Comparison of ENCODE assay signal across 17 cellular contexts in genomic region chr1:34199927-34200326, GRCh38. TPM values are rescaled to one million over a fixed set of nuclear protein-coding genes. Genes with fewer than 3 reads are reported as not detected.
DNase-seq lines count a peak whose midpoint lies in the region; ATAC-seq and TF ChIP-seq lines count a peak whose summit lies in the region.
"Had no signal": no experiment of that assay in that cellular context is flagged by ENCODE, and none has a peak within 500 bp of the region (broad histone marks: within the 10 kb centered on the region; RNA-seq: fewer than 3 reads in every experiment).

No MANE protein-coding gene starts in this region.

- no TSS peak for BruUV-seq in IMR-90 (replicated peaks; lab: Mats Ljungman, UMichigan)

- no CpG with 5 or more reads among the region's 1 CpG for WGBS in IMR-90 (ENCODE audit: extremely low coverage in 2 of 2, insufficient read length in 1 of 2), 2 experiments
- 68 to 95% (median 83%) methylated on average over 1 of the region's 1 CpG for WGBS in spleen, 5 donors

- dilution Hi-C loops in IMR-90 (cut with HindIII; ENCODE audit: low sequenced_read_pairs, unreplicated experiment): no loop called here

- H3K27ac Mint-ChIP-seq in activated CD8-positive, alpha-beta T cell treated with anti-CD3 and anti-CD28 coated beads for 36 hours: no peak overlapping the region
- no peak overlapping the region for H3K27ac Mint-ChIP-seq in activated CD8-positive, alpha-beta T cell treated with anti-CD3 and anti-CD28 coated beads, Interleukin-2, amount 10 ng/mL, durations not matched to agents 7 days and 5 days
- H3K27ac Mint-ChIP-seq in stimulated activated effector memory CD8-positive, alpha-beta T cell treated with anti-CD3 and anti-CD28 coated beads, Interleukin-12 subunit alpha, Interleukin-12 subunit beta, amount 100 ng/mL, for 72 hours: no peak overlapping the region
- H3K27ac Mint-ChIP-seq: activated CD4-positive, alpha-beta T cell treated with anti-CD3 and anti-CD28 coated beads, Interleukin-2, amount 10 ng/mL, durations not matched to agents 7 days and 5 days; activated naive CD4-positive, alpha-beta T cell treated with anti-CD3 and anti-CD28 coated beads, Interleukin-2, amount 10 ng/mL, durations not matched to agents 7 days and 5 days had no signal

- H3K9me3 Mint-ChIP-seq in activated CD8-positive, alpha-beta T cell treated with anti-CD3 and anti-CD28 coated beads for 36 hours: no peaks in the 10 kb centered on the region
- H3K9me3 Mint-ChIP-seq in activated CD8-positive, alpha-beta T cell treated with anti-CD3 and anti-CD28 coated beads, Interleukin-2, amount 10 ng/mL, durations not matched to agents 7 days and 5 days (ENCODE audit: insufficient read depth): no peaks in the 10 kb centered on the region
- H3K9me3 Mint-ChIP-seq in stimulated activated effector memory CD8-positive, alpha-beta T cell treated with anti-CD3 and anti-CD28 coated beads, Interleukin-12 subunit alpha, Interleukin-12 subunit beta, amount 100 ng/mL, for 72 hours: peaks cover 2% of the 10 kb centered on the region
- H3K9me3 Mint-ChIP-seq: activated CD4-positive, alpha-beta T cell treated with anti-CD3 and anti-CD28 coated beads, Interleukin-2, amount 10 ng/mL, durations not matched to agents 7 days and 5 days; activated naive CD4-positive, alpha-beta T cell treated with anti-CD3 and anti-CD28 coated beads, Interleukin-2, amount 10 ng/mL, durations not matched to agents 7 days and 5 days had no signal

- no peaks in the 10 kb centered on the region for H3K36me3 Mint-ChIP-seq in activated CD8-positive, alpha-beta T cell treated with anti-CD3 and anti-CD28 coated beads for 36 hours (ENCODE audit: low read depth)
- H3K36me3 Mint-ChIP-seq in activated CD8-positive, alpha-beta T cell treated with anti-CD3 and anti-CD28 coated beads, Interleukin-2, amount 10 ng/mL, durations not matched to agents 7 days and 5 days (ENCODE audit: low read depth): no peaks in the 10 kb centered on the region
- H3K36me3 Mint-ChIP-seq in stimulated activated effector memory CD8-positive, alpha-beta T cell treated with anti-CD3 and anti-CD28 coated beads, Interleukin-12 subunit alpha, Interleukin-12 subunit beta, amount 100 ng/mL, for 72 hours: no peaks in the 10 kb centered on the region
- H3K36me3 Mint-ChIP-seq: activated naive CD4-positive, alpha-beta T cell treated with anti-CD3 and anti-CD28 coated beads, Interleukin-2, amount 10 ng/mL, durations not matched to agents 7 days and 5 days had no signal

- no peak overlapping the region for H4K91ac ChIP-seq in IMR-90 (ENCODE audit: insufficient read depth, low read depth, low read length)

- no peak for DNase-seq in activated CD8-positive, alpha-beta T cell treated with anti-CD3 and anti-CD28 coated beads for 36 hours
- DNase-seq in activated CD8-positive, alpha-beta T cell treated with anti-CD3 and anti-CD28 coated beads, Interleukin-2, amount 10 ng/mL, durations not matched to agents 7 days and 5 days: no peak
- DNase-seq in IMR-90 (peak; percentile 1), epithelial cell of esophagus (ENCODE audit: low read depth) (peak; percentile 26), spleen (no peak), KG1 (lab: John Stamatoyannopoulos, UW) (no peak)
- DNase-seq in stimulated activated effector memory CD8-positive, alpha-beta T cell treated with anti-CD3 and anti-CD28 coated beads, Interleukin-12 subunit alpha, Interleukin-12 subunit beta, amount 100 ng/mL, for 72 hours (ENCODE audit: low spot score in 2 of 2): no peak
- DNase-seq: ACHN; activated CD4-positive, alpha-beta T cell treated with anti-CD3 and anti-CD28 coated beads, Interleukin-2, amount 10 ng/mL, durations not matched to agents 7 days and 5 days; activated naive CD4-positive, alpha-beta T cell treated with anti-CD3 and anti-CD28 coated beads, Interleukin-2, amount 10 ng/mL, durations not matched to agents 7 days and 5 days; sigmoid colon had no signal

- no peak overlapping the region for H3K4me3 ChIP-seq in IMR-90 (ENCODE audit: insufficient read depth, low read depth, low read length)
- no peak overlapping the region for H3K4me3 ChIP-seq in epithelial cell of esophagus (ENCODE audit: low read length)
- no peak overlapping the region for H3K4me3 ChIP-seq in spleen
- H3K4me3 ChIP-seq: lung, PC-9, sigmoid colon had no signal

- H3K27me3 ChIP-seq in IMR-90 (ENCODE audit: control insufficient read depth, insufficient read depth, low read length) (no peaks in the 10 kb centered on the region), spleen (replicated peaks in 1 of 7) (peaks cover 0 to 37% (median 0%) of the 10 kb centered on the region in 7 donors)
- H3K27me3 ChIP-seq: sigmoid colon had no signal

- H3K36me3 ChIP-seq in IMR-90 (ENCODE audit: control insufficient read depth, insufficient read depth, low read length) (no peaks in the 10 kb centered on the region), spleen (no peaks in the 10 kb centered on the region)
- H3K36me3 ChIP-seq: sigmoid colon had no signal

- no peak for TF ChIP-seq CTCF in activated CD8-positive, alpha-beta T cell treated with anti-CD3 and anti-CD28 coated beads for 36 hours (IDR thresholded peaks at IDR 0.05)
- TF ChIP-seq CTCF in IMR-90 (conservative IDR thresholded peaks at IDR 0.05; ENCODE audit: low read depth, low read length) (no peak), epithelial cell of esophagus (IDR thresholded peaks at IDR 0.05; ENCODE audit: insufficient read depth, low read depth, low read length, missing control alignments) (no peak), spleen (IDR thresholded peaks at IDR 0.05 in 8 of 11, conservative IDR thresholded peaks at IDR 0.05 in 3 of 11) (no peak)

- no peak overlapping the region for H2BK20ac ChIP-seq in IMR-90 (ENCODE audit: low read depth, low read length)

- no peaks in the 10 kb centered on the region for H3K9me1 ChIP-seq in IMR-90 (ENCODE audit: insufficient read depth, low read length)

- TF ChIP-seq POLR2A in IMR-90 (IDR thresholded peaks at IDR 0.05; ENCODE audit: low read depth, low read length) (no peak), spleen (IDR thresholded peaks at IDR 0.05) (no peak)

- H4K5ac ChIP-seq in IMR-90 (ENCODE audit: low read depth, low read length): no peak overlapping the region

- CTCF ChIA-PET in activated CD8-positive, alpha-beta T cell treated with anti-CD3 and anti-CD28 coated beads for 36 hours (lab: Charles Lee): no interaction called here
- CTCF ChIA-PET in activated CD8-positive, alpha-beta T cell treated with anti-CD3 and anti-CD28 coated beads, Interleukin-2, amount 10 ng/mL, durations not matched to agents 7 days and 5 days (lab: Charles Lee): no interaction called here
- CTCF ChIA-PET in IMR-90 (lab: Yijun Ruan, JAX): no interaction called here

- H3K4me3 Mint-ChIP-seq in activated CD8-positive, alpha-beta T cell treated with anti-CD3 and anti-CD28 coated beads for 36 hours: no peak overlapping the region
- no peak overlapping the region for H3K4me3 Mint-ChIP-seq in activated CD8-positive, alpha-beta T cell treated with anti-CD3 and anti-CD28 coated beads, Interleukin-2, amount 10 ng/mL, durations not matched to agents 7 days and 5 days
- H3K4me3 Mint-ChIP-seq in stimulated activated effector memory CD8-positive, alpha-beta T cell treated with anti-CD3 and anti-CD28 coated beads, Interleukin-12 subunit alpha, Interleukin-12 subunit beta, amount 100 ng/mL, for 72 hours: no peak overlapping the region
- H3K4me3 Mint-ChIP-seq: activated CD4-positive, alpha-beta T cell treated with anti-CD3 and anti-CD28 coated beads, Interleukin-2, amount 10 ng/mL, durations not matched to agents 7 days and 5 days; activated naive CD4-positive, alpha-beta T cell treated with anti-CD3 and anti-CD28 coated beads, Interleukin-2, amount 10 ng/mL, durations not matched to agents 7 days and 5 days had no signal

- H3K4me1 ChIP-seq in IMR-90 (ENCODE audit: control insufficient read depth, insufficient read depth, low read length) (no peaks in the 10 kb centered on the region), spleen (no peaks in the 10 kb centered on the region)
- H3K4me1 ChIP-seq: sigmoid colon had no signal

- H3K27ac ChIP-seq in IMR-90 (ENCODE audit: insufficient read depth, low read length) (no peak overlapping the region), spleen (no peak overlapping the region)
- H3K27ac ChIP-seq: PC-9, sigmoid colon had no signal

- no peak overlapping the region for H2BK5ac ChIP-seq in IMR-90 (ENCODE audit: low read depth, low read length, poor library complexity, severe bottlenecking)

- H2AK9ac ChIP-seq in IMR-90 (replicated peaks; ENCODE audit: low read depth, low read length, poor library complexity): no peak overlapping the region

- no peaks in the 10 kb centered on the region for H4K20me1 ChIP-seq in IMR-90 (ENCODE audit: insufficient read depth, low read length)

- TF ChIP-seq RAD21 in IMR-90 (IDR thresholded peaks at IDR 0.05; ENCODE audit: low read length): no peak

- no peak overlapping the region for H2AK5ac ChIP-seq in IMR-90 (ENCODE audit: low read depth, low read length)

- no peak overlapping the region for H3K23ac ChIP-seq in IMR-90 (ENCODE audit: low read depth, low read length)

- peaks cover 6% of the 10 kb centered on the region for H3K27me3 Mint-ChIP-seq in activated CD8-positive, alpha-beta T cell treated with anti-CD3 and anti-CD28 coated beads for 36 hours
- H3K27me3 Mint-ChIP-seq in activated CD8-positive, alpha-beta T cell treated with anti-CD3 and anti-CD28 coated beads, Interleukin-2, amount 10 ng/mL, durations not matched to agents 7 days and 5 days (ENCODE audit: low read depth): no peaks in the 10 kb centered on the region
- H3K27me3 Mint-ChIP-seq: activated CD4-positive, alpha-beta T cell treated with anti-CD3 and anti-CD28 coated beads, Interleukin-2, amount 10 ng/mL, durations not matched to agents 7 days and 5 days; activated naive CD4-positive, alpha-beta T cell treated with anti-CD3 and anti-CD28 coated beads, Interleukin-2, amount 10 ng/mL, durations not matched to agents 7 days and 5 days had no signal

- ATAC-seq in activated CD8-positive, alpha-beta T cell treated with anti-CD3 and anti-CD28 coated beads for 36 hours: peak; percentile 64
- no peak for ATAC-seq in activated CD8-positive, alpha-beta T cell treated with anti-CD3 and anti-CD28 coated beads, Interleukin-2, amount 10 ng/mL, durations not matched to agents 7 days and 5 days
- no peak for ATAC-seq in IMR-90 (ENCODE audit: low read depth)
- ATAC-seq in stimulated activated effector memory CD8-positive, alpha-beta T cell treated with anti-CD3 and anti-CD28 coated beads, Interleukin-12 subunit alpha, Interleukin-12 subunit beta, amount 100 ng/mL, for 72 hours: peak; percentile 62
- no peak for ATAC-seq in HG02588 (IDR thresholded peaks at IDR 0.05; ENCODE audit: unreplicated experiment)

- H3K9me3 ChIP-seq in IMR-90 (ENCODE audit: control insufficient read depth, insufficient read depth, low read length) (peaks cover 30% of the 10 kb centered on the region), spleen (no peaks in the 10 kb centered on the region)
- H3K9me3 ChIP-seq: sigmoid colon had no signal

- no peak overlapping the region for H3K4ac ChIP-seq in IMR-90 (ENCODE audit: low read depth, low read length)

- in situ Hi-C loops in IMR-90 (cut with MboI; ENCODE audit: low sequenced_read_pairs): no loop called here

- no peak overlapping the region for H2BK120ac ChIP-seq in IMR-90 (ENCODE audit: low read depth, low read length)

- H3K4me2 ChIP-seq in IMR-90 (ENCODE audit: low read depth, low read length): no peak overlapping the region
- H3K4me2 ChIP-seq: PC-9 had no signal

- H3K4me1 Mint-ChIP-seq in activated CD8-positive, alpha-beta T cell treated with anti-CD3 and anti-CD28 coated beads for 36 hours (ENCODE audit: low read depth): no peaks in the 10 kb centered on the region
- H3K4me1 Mint-ChIP-seq in activated CD8-positive, alpha-beta T cell treated with anti-CD3 and anti-CD28 coated beads, Interleukin-2, amount 10 ng/mL, durations not matched to agents 7 days and 5 days (ENCODE audit: low read depth): no peaks in the 10 kb centered on the region
- no peaks in the 10 kb centered on the region for H3K4me1 Mint-ChIP-seq in stimulated activated effector memory CD8-positive, alpha-beta T cell treated with anti-CD3 and anti-CD28 coated beads, Interleukin-12 subunit alpha, Interleukin-12 subunit beta, amount 100 ng/mL, for 72 hours
- H3K4me1 Mint-ChIP-seq: activated CD4-positive, alpha-beta T cell treated with anti-CD3 and anti-CD28 coated beads, Interleukin-2, amount 10 ng/mL, durations not matched to agents 7 days and 5 days; activated naive CD4-positive, alpha-beta T cell treated with anti-CD3 and anti-CD28 coated beads, Interleukin-2, amount 10 ng/mL, durations not matched to agents 7 days and 5 days had no signal

- H3K9ac ChIP-seq in IMR-90 (ENCODE audit: low read depth, low read length): no peak overlapping the region

- H4K8ac ChIP-seq in IMR-90 (ENCODE audit: low read depth in 2 of 2, low read length in 2 of 2): no peak overlapping the region

- no peaks in the 10 kb centered on the region for H3K79me1 ChIP-seq in IMR-90 (ENCODE audit: low read depth in 1 of 2, low read length in 2 of 2)

- POLR2A ChIA-PET in activated CD8-positive, alpha-beta T cell treated with anti-CD3 and anti-CD28 coated beads for 36 hours (lab: Charles Lee): no interaction called here
- POLR2A ChIA-PET in activated CD8-positive, alpha-beta T cell treated with anti-CD3 and anti-CD28 coated beads, Interleukin-2, amount 10 ng/mL, durations not matched to agents 7 days and 5 days (lab: Charles Lee): no interaction called here
- POLR2A ChIA-PET in IMR-90 (lab: Charles Lee; ENCODE audit: unreplicated experiment): no interaction called here

- no peak overlapping the region for H2BK15ac ChIP-seq in IMR-90 (ENCODE audit: low read depth, low read length)

- H3K56ac ChIP-seq in IMR-90 (ENCODE audit: extremely low read depth, insufficient read depth, low read length): no peak overlapping the region

- no peak overlapping the region for H2AFZ ChIP-seq in IMR-90 (replicated peaks; ENCODE audit: low read length, poor library complexity)
- H2AFZ ChIP-seq: PC-9 had no signal

- no peak overlapping the region for H3K14ac ChIP-seq in IMR-90 (replicated peaks; ENCODE audit: low read depth, low read length)

- intact Hi-C loops in activated CD8-positive, alpha-beta T cell treated with anti-CD3 and anti-CD28 coated beads for 36 hours (cut with micrococcal nuclease): no loop called here
- intact Hi-C loops in IMR-90 (cut with micrococcal nuclease): no loop called here
- intact Hi-C loops in spleen (cut with DNase I; ENCODE audit: low total_unique reads): no loop called here

- no peak overlapping the region for H3K18ac ChIP-seq in IMR-90 (ENCODE audit: low read depth, low read length)

RNA-seq across cellular contexts. Expression of gene C1orf94, which starts 23.2 kb away (rescaled TPM):
- not detected for total RNA-seq in activated CD8-positive, alpha-beta T cell treated with anti-CD3 and anti-CD28 coated beads for 36 hours
- not detected for total RNA-seq in activated CD8-positive, alpha-beta T cell treated with anti-CD3 and anti-CD28 coated beads, Interleukin-2, amount 10 ng/mL, durations not matched to agents 7 days and 5 days
- total RNA-seq in IMR-90 (2012; rRNA removed): not detected in 2 replicates
- polyA plus RNA-seq in IMR-90 (2012; rRNA removed): not detected in 2 replicates
- polyA plus RNA-seq in IMR-90 (2012; cell fraction: cytosol; rRNA removed): not detected in 2 replicates
- polyA plus RNA-seq in IMR-90 (2012; cell fraction: nucleus; rRNA removed; ENCODE audit: low replicate concordance): not detected in 2 replicates
- total RNA-seq in spleen: not detected
- polyA plus RNA-seq in spleen: not detected
- total RNA-seq: activated CD4-positive, alpha-beta T cell treated with anti-CD3 and anti-CD28 coated beads, Interleukin-2, amount 10 ng/mL, durations not matched to agents 7 days and 5 days; endothelial cell of umbilical vein; lung; PC-9; sigmoid colon; T-helper 1 cell treated with Interleukin-12 subunit alpha and Interleukin-12 subunit beta and Interleukin-4 antibody, amounts not matched to agents 30 ng/mL and 1 ng/mL, for 36 hours had no signal
- polyA plus RNA-seq: endothelial cell of umbilical vein, lung, neural cell, sigmoid colon had no signal

RNA-seq across cellular contexts. Expression of gene CSMD2, which starts 34.9 kb away (rescaled TPM):
- not detected for total RNA-seq in activated CD8-positive, alpha-beta T cell treated with anti-CD3 and anti-CD28 coated beads for 36 hours
- total RNA-seq in activated CD8-positive, alpha-beta T cell treated with anti-CD3 and anti-CD28 coated beads, Interleukin-2, amount 10 ng/mL, durations not matched to agents 7 days and 5 days: not detected
- total RNA-seq in IMR-90 (2012; rRNA removed): under 0.01 and 0.28 TPM in 2 replicates
- 0.36 TPM in 2 replicates for polyA plus RNA-seq in IMR-90 (2012; rRNA removed)
- polyA plus RNA-seq in IMR-90 (2012; cell fraction: cytosol; rRNA removed): 0.23 and 0.35 TPM in 2 replicates
- 0.44 and 0.51 TPM in 2 replicates for polyA plus RNA-seq in IMR-90 (2012; cell fraction: nucleus; rRNA removed; ENCODE audit: low replicate concordance)
- 1 to 10 TPM in 5 of 7 donors, under 1 TPM in 2; 0.40 to 2.7 (median 1.1) TPM for total RNA-seq in spleen
- polyA plus RNA-seq in spleen: under 1 TPM; 0.12 to 0.22 (median 0.16) TPM
- total RNA-seq: activated CD4-positive, alpha-beta T cell treated with anti-CD3 and anti-CD28 coated beads, Interleukin-2, amount 10 ng/mL, durations not matched to agents 7 days and 5 days; endothelial cell of umbilical vein; PC-9; T-helper 1 cell treated with Interleukin-12 subunit alpha and Interleukin-12 subunit beta and Interleukin-4 antibody, amounts not matched to agents 30 ng/mL and 1 ng/mL, for 36 hours had no signal

Comparison
In these comparisons a context has a peak if more than half of its experiments do, and no peak if none do; other contexts are left out.
1. ATAC-seq: peak in activated CD8-positive, alpha-beta T cell treated with anti-CD3 and anti-CD28 coated beads for 36 hours (single experiment) and stimulated activated effector memory CD8-positive, alpha-beta T cell treated with anti-CD3 and anti-CD28 coated beads, Interleukin-12 subunit alpha, Interleukin-12 subunit beta, amount 100 ng/mL, for 72 hours (single experiment); none in activated CD8-positive, alpha-beta T cell treated with anti-CD3 and anti-CD28 coated beads, Interleukin-2, amount 10 ng/mL, durations not matched to agents 7 days and 5 days (single experiment), IMR-90 (single experiment) and HG02588 (single experiment).
2. DNase-seq: peak in IMR-90 (single experiment) and epithelial cell of esophagus (single experiment); none in activated CD8-positive, alpha-beta T cell treated with anti-CD3 and anti-CD28 coated beads for 36 hours (single experiment), activated CD8-positive, alpha-beta T cell treated with anti-CD3 and anti-CD28 coated beads, Interleukin-2, amount 10 ng/mL, durations not matched to agents 7 days and 5 days (single experiment), stimulated activated effector memory CD8-positive, alpha-beta T cell treated with anti-CD3 and anti-CD28 coated beads, Interleukin-12 subunit alpha, Interleukin-12 subunit beta, amount 100 ng/mL, for 72 hours (0 of 2), spleen (single experiment) and KG1 (single experiment).